In the genomic region with DNA sequence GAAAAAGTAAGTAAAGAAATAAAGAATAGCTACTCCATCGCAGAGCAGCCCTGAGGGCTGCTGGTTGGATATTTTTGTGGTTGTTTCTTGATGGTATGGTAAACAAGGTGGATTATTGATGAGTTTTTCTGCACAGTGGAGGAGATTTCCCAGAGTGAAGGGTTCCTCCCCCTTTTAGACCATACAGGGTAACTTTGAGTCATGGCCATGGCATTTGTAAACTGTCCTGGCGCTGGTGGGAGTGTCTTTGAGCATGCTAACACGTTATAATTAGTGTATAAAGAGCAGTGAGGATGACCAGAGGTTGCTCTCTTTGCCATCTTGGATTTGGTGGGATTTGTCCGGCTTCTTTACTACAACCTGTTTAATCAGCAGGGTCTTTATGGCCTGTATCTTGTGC, we compare ENCODE assay signal across 19 cellular contexts.
DNase-seq lines count a peak whose midpoint lies in the region; TF ChIP-seq lines count a peak whose summit lies in the region.
"Had no signal": no experiment of that assay in that cellular context is flagged by ENCODE, and none has a peak within 500 bp of the region (broad histone marks: within the 10 kb centered on the region; RNA-seq: fewer than 3 reads in every experiment).

No MANE protein-coding gene starts in this region.

- H3K4me3 Mint-ChIP-seq in nephron progenitor cell: no peak overlapping the region
- H3K4me3 Mint-ChIP-seq: CD4-positive, CD25-positive, alpha-beta regulatory T cell; CD8-positive, alpha-beta memory T cell; H9 had no signal

- peaks cover 4% of the 10 kb centered on the region for H3K27me3 Mint-ChIP-seq in nephron progenitor cell (ENCODE audit: low read depth, poor library complexity)
- H3K27me3 Mint-ChIP-seq: CD4-positive, CD25-positive, alpha-beta regulatory T cell had no signal

- no peak overlapping the region for H3K27ac Mint-ChIP-seq in nephron progenitor cell
- H3K27ac Mint-ChIP-seq: CD4-positive, CD25-positive, alpha-beta regulatory T cell; CD8-positive, alpha-beta memory T cell had no signal

- H3K4me3 ChIP-seq in fibroblast of villous mesenchyme (ENCODE audit: low read depth, low read length): no peak overlapping the region
- H3K4me3 ChIP-seq: K562 had no signal

- no peak for TF ChIP-seq CTCF in fibroblast of villous mesenchyme (IDR thresholded peaks at IDR 0.05; ENCODE audit: insufficient read depth, low read depth, low read length)
- TF ChIP-seq CTCF in nephron progenitor cell (IDR thresholded peaks at IDR 0.05): no peak

- peaks cover 25% of the 10 kb centered on the region for H3K4me1 Mint-ChIP-seq in nephron progenitor cell
- H3K4me1 Mint-ChIP-seq: CD8-positive, alpha-beta memory T cell had no signal

- peaks cover 23% of the 10 kb centered on the region for H3K36me3 Mint-ChIP-seq in nephron progenitor cell (ENCODE audit: low read depth)

- DNase-seq in A172 (ENCODE audit: low spot score): peak; percentile 79
- DNase-seq in ELR (ENCODE audit: low read depth): peak; percentile 4
- DNase-seq in NCI-H226: peak; percentile 18
- DNase-seq in fibroblast of villous mesenchyme (ENCODE audit: low read depth): peak; percentile 3
- no peak for DNase-seq in NCI-H1105 treated with DMSO at 0.1 percent for 48 hours (lab: John Stamatoyannopoulos, UW)
- DNase-seq in activated CD8-positive, alpha-beta memory T cell treated with anti-CD3 and anti-CD28 coated beads, Interleukin-2, amount 50 U/mL, for 4 hours: no peak
- DNase-seq in nephron progenitor cell: no peak
- DNase-seq: C1 segment of cervical spinal cord; CD4-positive, CD25-positive, alpha-beta regulatory T cell; CD8-positive, alpha-beta memory T cell; COR-L47; DMS 273 treated with DMSO at 0.1 percent for 48 hours; DMS53; DND-41; GDM1; GOT3; H9; IMR-90 had no signal

- H3K9me3 Mint-ChIP-seq in nephron progenitor cell: peaks cover 53% of the 10 kb centered on the region

Comparison
In these comparisons a context has a peak if more than half of its experiments do, and no peak if none do; other contexts are left out.
1. DNase-seq: peak in A172 (single experiment), ELR (single experiment), NCI-H226 (single experiment) and fibroblast of villous mesenchyme (single experiment); none in NCI-H1105 treated with DMSO at 0.1 percent for 48 hours (single experiment), activated CD8-positive, alpha-beta memory T cell treated with anti-CD3 and anti-CD28 coated beads, Interleukin-2, amount 50 U/mL, for 4 hours (single experiment) and nephron progenitor cell (single experiment).